1 cellular context compared by ENCODE assay signal in the genomic region with DNA sequence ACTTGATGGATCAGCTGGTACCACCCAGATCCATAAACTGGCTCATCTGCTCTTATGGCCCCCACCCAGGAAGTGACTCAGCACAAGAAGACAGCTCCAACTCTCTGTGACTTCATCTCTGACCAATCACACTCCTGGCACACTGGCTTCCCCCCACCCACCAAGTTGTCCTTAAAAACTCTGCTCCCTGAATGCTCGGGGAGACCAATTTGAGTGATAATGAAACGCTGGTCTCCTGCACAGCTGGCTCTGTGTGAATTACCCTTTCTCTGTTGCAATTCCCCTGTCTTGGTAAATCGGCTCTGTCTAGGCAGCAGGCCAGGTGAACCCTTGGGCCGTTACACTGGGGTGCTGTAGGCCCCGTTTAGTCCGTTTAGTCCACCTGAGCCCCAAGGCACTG.
TF ChIP-seq lines count a peak whose summit lies in the region.

No MANE protein-coding gene starts in this region.

TF ChIP-seq in K562, 482 proteins besides CTCF, POLR2A, EP300 and RAD21 (continued from another document and continues in another):
- TF ChIP-seq, protein P1, sequence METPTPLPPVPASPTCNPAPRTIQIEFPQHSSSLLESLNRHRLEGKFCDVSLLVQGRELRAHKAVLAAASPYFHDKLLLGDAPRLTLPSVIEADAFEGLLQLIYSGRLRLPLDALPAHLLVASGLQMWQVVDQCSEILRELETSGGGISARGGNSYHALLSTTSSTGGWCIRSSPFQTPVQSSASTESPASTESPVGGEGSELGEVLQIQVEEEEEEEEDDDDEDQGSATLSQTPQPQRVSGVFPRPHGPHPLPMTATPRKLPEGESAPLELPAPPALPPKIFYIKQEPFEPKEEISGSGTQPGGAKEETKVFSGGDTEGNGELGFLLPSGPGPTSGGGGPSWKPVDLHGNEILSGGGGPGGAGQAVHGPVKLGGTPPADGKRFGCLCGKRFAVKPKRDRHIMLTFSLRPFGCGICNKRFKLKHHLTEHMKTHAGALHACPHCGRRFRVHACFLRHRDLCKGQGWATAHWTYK (CRISPR knock-in tag; IDR thresholded peaks at IDR 0.05): no peak
- TF ChIP-seq TRIM28 (IDR thresholded peaks at IDR 0.05) (peak; percentile 60; the same call in 1 of the 2 replicates), KLF1 (tag; IDR thresholded peaks at IDR 0.05) (no peak), MAFG (tag; conservative IDR thresholded peaks at IDR 0.05) (peak; percentile 63), ZZZ3 (IDR thresholded peaks at IDR 0.05) (no peak), NCOA4 (IDR thresholded peaks at IDR 0.05; ENCODE audit: partially characterized antibody) (no peak), DPF2 (IDR thresholded peaks at IDR 0.05) (0 out of 2 replicates have a peak, but pooled peaks have one; percentile 34), CCAR2 (IDR thresholded peaks at IDR 0.05; ENCODE audit: low read depth, low read length) (no peak), NFRKB (IDR thresholded peaks at IDR 0.05; ENCODE audit: low read depth) (no peak), NFIC (IDR thresholded peaks at IDR 0.05) (0 out of 2 replicates have a peak, but pooled peaks have one; percentile 6), TAF7 (tag; IDR thresholded peaks at IDR 0.05) (no peak), ZNF121 (CRISPR knock-in tag; conservative IDR thresholded peaks at IDR 0.05) (no peak), CBFA2T3 (IDR thresholded peaks at IDR 0.05) (no peak), TGIF2 (CRISPR knock-in tag; IDR thresholded peaks at IDR 0.05) (no peak), STAT5B (CRISPR knock-in tag; IDR thresholded peaks at IDR 0.05) (no peak), U2AF2 (optimal IDR thresholded peaks at IDR 0.05; ENCODE audit: low read depth, low read length) (no peak), SMARCA4 (IDR thresholded peaks at IDR 0.05) (0 out of 2 replicates have a peak, but pooled peaks have one; percentile 26), ZBTB7A (IDR thresholded peaks at IDR 0.05; ENCODE audit: borderline replicate concordance, control insufficient read depth, low read depth, low read length) (no peak), ATF7 (IDR thresholded peaks at IDR 0.05) (peak; percentile 82), MEF2D (tag; conservative IDR thresholded peaks at IDR 0.05; ENCODE audit: low read depth) (no peak), NFIX (CRISPR knock-in tag; IDR thresholded peaks at IDR 0.05; ENCODE audit: low read depth) (no peak), ATF1 (CRISPR knock-in tag; IDR thresholded peaks at IDR 0.05) (no peak), ATF1 (tag; IDR thresholded peaks at IDR 0.05) (no peak), ARID1B (IDR thresholded peaks at IDR 0.05) (0 out of 2 replicates have a peak, but pooled peaks have one; percentile 10), SMAD4 (CRISPR knock-in tag; conservative IDR thresholded peaks at IDR 0.05) (no peak), CBX2 (IDR thresholded peaks at IDR 0.05; ENCODE audit: insufficient read depth, low read length, poor library complexity, severe bottlenecking) (no peak), ZNF444 (CRISPR knock-in tag; IDR thresholded peaks at IDR 0.05) (no peak), CBFB (CRISPR knock-in tag; IDR thresholded peaks at IDR 0.05) (no peak), GTF2E2 (tag; IDR thresholded peaks at IDR 0.05) (no peak), ZNF282 (CRISPR knock-in tag; IDR thresholded peaks at IDR 0.05) (no peak), HNRNPH1 (optimal IDR thresholded peaks at IDR 0.05; ENCODE audit: low read depth, low read length) (no peak), HDAC6 (IDR thresholded peaks at IDR 0.05; ENCODE audit: low read depth, low read length) (no peak), CBX1 (IDR thresholded peaks at IDR 0.05; ENCODE audit: low read depth) (no peak), C11orf30 (IDR thresholded peaks at IDR 0.05; ENCODE audit: low read depth) (peak; percentile 59), TOE1 (IDR thresholded peaks at IDR 0.05; ENCODE audit: borderline replicate concordance) (no peak), TOE1 (CRISPR knock-in tag; IDR thresholded peaks at IDR 0.05; ENCODE audit: borderline replicate concordance, low read depth) (no peak), MEIS2 (IDR thresholded peaks at IDR 0.05; ENCODE audit: partially characterized antibody) (peak; percentile 13), CREM (IDR thresholded peaks at IDR 0.05; ENCODE audit: low read depth) (no peak), TCF7 (IDR thresholded peaks at IDR 0.05; ENCODE audit: borderline replicate concordance) (no peak), SIN3A (IDR thresholded peaks at IDR 0.05; ENCODE audit: borderline replicate concordance in 2 of 2, control insufficient read depth in 1 of 2, low read depth in 2 of 2, low read length in 2 of 2) (no peak)
- TF ChIP-seq, protein P2, sequence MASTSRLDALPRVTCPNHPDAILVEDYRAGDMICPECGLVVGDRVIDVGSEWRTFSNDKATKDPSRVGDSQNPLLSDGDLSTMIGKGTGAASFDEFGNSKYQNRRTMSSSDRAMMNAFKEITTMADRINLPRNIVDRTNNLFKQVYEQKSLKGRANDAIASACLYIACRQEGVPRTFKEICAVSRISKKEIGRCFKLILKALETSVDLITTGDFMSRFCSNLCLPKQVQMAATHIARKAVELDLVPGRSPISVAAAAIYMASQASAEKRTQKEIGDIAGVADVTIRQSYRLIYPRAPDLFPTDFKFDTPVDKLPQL (IDR thresholded peaks at IDR 0.05; ENCODE audit: extremely low read depth, insufficient read length): no peak
- TF ChIP-seq, protein P3, sequence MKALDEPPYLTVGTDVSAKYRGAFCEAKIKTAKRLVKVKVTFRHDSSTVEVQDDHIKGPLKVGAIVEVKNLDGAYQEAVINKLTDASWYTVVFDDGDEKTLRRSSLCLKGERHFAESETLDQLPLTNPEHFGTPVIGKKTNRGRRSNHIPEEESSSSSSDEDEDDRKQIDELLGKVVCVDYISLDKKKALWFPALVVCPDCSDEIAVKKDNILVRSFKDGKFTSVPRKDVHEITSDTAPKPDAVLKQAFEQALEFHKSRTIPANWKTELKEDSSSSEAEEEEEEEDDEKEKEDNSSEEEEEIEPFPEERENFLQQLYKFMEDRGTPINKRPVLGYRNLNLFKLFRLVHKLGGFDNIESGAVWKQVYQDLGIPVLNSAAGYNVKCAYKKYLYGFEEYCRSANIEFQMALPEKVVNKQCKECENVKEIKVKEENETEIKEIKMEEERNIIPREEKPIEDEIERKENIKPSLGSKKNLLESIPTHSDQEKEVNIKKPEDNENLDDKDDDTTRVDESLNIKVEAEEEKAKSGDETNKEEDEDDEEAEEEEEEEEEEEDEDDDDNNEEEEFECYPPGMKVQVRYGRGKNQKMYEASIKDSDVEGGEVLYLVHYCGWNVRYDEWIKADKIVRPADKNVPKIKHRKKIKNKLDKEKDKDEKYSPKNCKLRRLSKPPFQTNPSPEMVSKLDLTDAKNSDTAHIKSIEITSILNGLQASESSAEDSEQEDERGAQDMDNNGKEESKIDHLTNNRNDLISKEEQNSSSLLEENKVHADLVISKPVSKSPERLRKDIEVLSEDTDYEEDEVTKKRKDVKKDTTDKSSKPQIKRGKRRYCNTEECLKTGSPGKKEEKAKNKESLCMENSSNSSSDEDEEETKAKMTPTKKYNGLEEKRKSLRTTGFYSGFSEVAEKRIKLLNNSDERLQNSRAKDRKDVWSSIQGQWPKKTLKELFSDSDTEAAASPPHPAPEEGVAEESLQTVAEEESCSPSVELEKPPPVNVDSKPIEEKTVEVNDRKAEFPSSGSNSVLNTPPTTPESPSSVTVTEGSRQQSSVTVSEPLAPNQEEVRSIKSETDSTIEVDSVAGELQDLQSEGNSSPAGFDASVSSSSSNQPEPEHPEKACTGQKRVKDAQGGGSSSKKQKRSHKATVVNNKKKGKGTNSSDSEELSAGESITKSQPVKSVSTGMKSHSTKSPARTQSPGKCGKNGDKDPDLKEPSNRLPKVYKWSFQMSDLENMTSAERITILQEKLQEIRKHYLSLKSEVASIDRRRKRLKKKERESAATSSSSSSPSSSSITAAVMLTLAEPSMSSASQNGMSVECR (CRISPR knock-in tag; IDR thresholded peaks at IDR 0.05): no peak
- TF ChIP-seq, protein P4, sequence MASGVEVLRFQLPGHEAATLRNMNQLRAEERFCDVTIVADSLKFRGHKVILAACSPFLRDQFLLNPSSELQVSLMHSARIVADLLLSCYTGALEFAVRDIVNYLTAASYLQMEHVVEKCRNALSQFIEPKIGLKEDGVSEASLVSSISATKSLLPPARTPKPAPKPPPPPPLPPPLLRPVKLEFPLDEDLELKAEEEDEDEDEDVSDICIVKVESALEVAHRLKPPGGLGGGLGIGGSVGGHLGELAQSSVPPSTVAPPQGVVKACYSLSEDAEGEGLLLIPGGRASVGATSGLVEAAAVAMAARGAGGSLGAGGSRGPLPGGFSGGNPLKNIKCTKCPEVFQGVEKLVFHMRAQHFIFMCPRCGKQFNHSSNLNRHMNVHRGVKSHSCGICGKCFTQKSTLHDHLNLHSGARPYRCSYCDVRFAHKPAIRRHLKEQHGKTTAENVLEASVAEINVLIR (CRISPR knock-in tag; IDR thresholded peaks at IDR 0.05): no peak
- TF ChIP-seq, protein P5, sequence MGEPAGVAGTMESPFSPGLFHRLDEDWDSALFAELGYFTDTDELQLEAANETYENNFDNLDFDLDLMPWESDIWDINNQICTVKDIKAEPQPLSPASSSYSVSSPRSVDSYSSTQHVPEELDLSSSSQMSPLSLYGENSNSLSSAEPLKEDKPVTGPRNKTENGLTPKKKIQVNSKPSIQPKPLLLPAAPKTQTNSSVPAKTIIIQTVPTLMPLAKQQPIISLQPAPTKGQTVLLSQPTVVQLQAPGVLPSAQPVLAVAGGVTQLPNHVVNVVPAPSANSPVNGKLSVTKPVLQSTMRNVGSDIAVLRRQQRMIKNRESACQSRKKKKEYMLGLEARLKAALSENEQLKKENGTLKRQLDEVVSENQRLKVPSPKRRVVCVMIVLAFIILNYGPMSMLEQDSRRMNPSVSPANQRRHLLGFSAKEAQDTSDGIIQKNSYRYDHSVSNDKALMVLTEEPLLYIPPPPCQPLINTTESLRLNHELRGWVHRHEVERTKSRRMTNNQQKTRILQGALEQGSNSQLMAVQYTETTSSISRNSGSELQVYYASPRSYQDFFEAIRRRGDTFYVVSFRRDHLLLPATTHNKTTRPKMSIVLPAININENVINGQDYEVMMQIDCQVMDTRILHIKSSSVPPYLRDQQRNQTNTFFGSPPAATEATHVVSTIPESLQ (CRISPR knock-in tag; IDR thresholded peaks at IDR 0.05): no peak
- TF ChIP-seq, protein P6, sequence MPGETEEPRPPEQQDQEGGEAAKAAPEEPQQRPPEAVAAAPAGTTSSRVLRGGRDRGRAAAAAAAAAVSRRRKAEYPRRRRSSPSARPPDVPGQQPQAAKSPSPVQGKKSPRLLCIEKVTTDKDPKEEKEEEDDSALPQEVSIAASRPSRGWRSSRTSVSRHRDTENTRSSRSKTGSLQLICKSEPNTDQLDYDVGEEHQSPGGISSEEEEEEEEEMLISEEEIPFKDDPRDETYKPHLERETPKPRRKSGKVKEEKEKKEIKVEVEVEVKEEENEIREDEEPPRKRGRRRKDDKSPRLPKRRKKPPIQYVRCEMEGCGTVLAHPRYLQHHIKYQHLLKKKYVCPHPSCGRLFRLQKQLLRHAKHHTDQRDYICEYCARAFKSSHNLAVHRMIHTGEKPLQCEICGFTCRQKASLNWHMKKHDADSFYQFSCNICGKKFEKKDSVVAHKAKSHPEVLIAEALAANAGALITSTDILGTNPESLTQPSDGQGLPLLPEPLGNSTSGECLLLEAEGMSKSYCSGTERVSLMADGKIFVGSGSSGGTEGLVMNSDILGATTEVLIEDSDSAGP (CRISPR knock-in tag; IDR thresholded peaks at IDR 0.05): no peak
- TF ChIP-seq, protein P7, sequence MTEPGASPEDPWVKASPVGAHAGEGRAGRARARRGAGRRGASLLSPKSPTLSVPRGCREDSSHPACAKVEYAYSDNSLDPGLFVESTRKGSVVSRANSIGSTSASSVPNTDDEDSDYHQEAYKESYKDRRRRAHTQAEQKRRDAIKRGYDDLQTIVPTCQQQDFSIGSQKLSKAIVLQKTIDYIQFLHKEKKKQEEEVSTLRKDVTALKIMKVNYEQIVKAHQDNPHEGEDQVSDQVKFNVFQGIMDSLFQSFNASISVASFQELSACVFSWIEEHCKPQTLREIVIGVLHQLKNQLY (CRISPR knock-in tag; conservative IDR thresholded peaks at IDR 0.05): no peak
- TF ChIP-seq, protein P8, sequence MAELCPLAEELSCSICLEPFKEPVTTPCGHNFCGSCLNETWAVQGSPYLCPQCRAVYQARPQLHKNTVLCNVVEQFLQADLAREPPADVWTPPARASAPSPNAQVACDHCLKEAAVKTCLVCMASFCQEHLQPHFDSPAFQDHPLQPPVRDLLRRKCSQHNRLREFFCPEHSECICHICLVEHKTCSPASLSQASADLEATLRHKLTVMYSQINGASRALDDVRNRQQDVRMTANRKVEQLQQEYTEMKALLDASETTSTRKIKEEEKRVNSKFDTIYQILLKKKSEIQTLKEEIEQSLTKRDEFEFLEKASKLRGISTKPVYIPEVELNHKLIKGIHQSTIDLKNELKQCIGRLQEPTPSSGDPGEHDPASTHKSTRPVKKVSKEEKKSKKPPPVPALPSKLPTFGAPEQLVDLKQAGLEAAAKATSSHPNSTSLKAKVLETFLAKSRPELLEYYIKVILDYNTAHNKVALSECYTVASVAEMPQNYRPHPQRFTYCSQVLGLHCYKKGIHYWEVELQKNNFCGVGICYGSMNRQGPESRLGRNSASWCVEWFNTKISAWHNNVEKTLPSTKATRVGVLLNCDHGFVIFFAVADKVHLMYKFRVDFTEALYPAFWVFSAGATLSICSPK (IDR thresholded peaks at IDR 0.05; ENCODE audit: borderline replicate concordance): no peak
- TF ChIP-seq, protein P9, sequence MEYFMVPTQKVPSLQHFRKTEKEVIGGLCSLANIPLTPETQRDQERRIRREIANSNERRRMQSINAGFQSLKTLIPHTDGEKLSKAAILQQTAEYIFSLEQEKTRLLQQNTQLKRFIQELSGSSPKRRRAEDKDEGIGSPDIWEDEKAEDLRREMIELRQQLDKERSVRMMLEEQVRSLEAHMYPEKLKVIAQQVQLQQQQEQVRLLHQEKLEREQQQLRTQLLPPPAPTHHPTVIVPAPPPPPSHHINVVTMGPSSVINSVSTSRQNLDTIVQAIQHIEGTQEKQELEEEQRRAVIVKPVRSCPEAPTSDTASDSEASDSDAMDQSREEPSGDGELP (CRISPR knock-in tag; IDR thresholded peaks at IDR 0.05; ENCODE audit: borderline replicate concordance): 0 out of 2 replicates have a peak, but pooled peaks have one; percentile 20
- TF ChIP-seq, protein P10, sequence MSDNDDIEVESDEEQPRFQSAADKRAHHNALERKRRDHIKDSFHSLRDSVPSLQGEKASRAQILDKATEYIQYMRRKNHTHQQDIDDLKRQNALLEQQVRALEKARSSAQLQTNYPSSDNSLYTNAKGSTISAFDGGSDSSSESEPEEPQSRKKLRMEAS (CRISPR knock-in tag; IDR thresholded peaks at IDR 0.05): no peak
- TF ChIP-seq, protein P11, sequence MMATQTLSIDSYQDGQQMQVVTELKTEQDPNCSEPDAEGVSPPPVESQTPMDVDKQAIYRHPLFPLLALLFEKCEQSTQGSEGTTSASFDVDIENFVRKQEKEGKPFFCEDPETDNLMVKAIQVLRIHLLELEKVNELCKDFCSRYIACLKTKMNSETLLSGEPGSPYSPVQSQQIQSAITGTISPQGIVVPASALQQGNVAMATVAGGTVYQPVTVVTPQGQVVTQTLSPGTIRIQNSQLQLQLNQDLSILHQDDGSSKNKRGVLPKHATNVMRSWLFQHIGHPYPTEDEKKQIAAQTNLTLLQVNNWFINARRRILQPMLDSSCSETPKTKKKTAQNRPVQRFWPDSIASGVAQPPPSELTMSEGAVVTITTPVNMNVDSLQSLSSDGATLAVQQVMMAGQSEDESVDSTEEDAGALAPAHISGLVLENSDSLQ (IDR thresholded peaks at IDR 0.05): peak; percentile 48; the same call in 1 of the 2 replicates
- TF ChIP-seq, protein P12, sequence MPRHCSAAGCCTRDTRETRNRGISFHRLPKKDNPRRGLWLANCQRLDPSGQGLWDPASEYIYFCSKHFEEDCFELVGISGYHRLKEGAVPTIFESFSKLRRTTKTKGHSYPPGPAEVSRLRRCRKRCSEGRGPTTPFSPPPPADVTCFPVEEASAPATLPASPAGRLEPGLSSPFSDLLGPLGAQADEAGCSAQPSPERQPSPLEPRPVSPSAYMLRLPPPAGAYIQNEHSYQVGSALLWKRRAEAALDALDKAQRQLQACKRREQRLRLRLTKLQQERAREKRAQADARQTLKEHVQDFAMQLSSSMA (CRISPR knock-in tag; IDR thresholded peaks at IDR 0.05): no peak
